Comparison of ENCODE assay signal across 9 cellular contexts in the genomic region with DNA sequence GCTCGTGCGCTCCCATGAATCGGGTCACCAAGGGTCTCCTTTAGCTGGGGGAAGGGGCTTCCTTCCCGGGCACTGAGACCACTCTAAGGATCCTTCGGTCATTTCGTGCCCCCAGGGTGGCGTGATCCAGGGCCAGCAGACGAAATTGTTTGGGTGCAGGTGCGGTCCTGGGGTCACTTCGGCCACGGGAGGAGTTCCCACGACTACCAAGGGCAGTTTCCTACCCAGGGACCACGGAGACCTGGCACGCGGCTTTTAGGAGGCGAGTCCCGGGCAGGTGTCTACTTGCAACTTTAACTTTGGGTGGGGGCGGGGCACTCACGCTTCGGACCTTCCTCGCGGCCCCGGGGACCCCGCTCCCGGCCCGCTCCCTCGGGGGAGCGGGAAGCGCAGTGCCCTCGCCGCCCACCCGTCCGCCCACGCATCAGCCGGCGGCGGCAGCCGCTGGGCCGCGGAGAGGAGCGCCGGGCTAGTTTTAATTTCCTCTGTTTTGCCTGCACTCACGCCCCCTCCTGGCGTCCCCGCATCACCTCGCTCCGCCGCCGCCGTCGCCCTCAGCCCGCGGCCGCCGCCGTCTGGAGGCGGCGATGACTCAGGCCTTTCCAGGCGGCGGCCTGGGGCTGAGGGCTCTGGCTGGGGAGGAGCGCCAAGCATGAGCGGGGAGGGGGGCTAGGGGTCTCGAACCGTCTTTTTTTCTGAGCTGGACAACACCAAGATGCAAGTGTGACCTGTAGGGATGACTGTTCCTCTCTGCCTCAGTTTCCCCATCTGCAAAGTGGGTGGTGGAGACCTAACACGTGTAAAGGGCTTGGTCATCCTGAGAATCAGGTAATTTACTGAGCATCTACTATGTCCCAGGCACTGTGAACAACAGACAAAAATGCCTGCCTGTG. TPM values are rescaled to one million over a fixed set of nuclear protein-coding genes. Genes with fewer than 3 reads are reported as not detected.
DNase-seq lines count a peak whose midpoint lies in the region; ATAC-seq, FAIRE-seq and TF ChIP-seq lines count a peak whose summit lies in the region.
"Had no signal": no experiment of that assay in that cellular context is flagged by ENCODE, and none has a peak within 500 bp of the region (broad histone marks: within the 10 kb centered on the region; RNA-seq: fewer than 3 reads in every experiment).

No MANE protein-coding gene starts in this region.

- H3K27me3 Mint-ChIP-seq in naive thymus-derived CD4-positive, alpha-beta T cell, result peaks cover 22 to 33% (median 27%) of the 10 kb centered on the region in 5 donors

- H3K4me1 ChIP-seq in esophagus (ENCODE audit: control insufficient read depth in 2 of 2, insufficient read depth in 2 of 2, low read length in 1 of 2), result peaks cover 3 to 6% of the 10 kb centered on the region in 2 donors
- peaks cover 3 to 5% of the 10 kb centered on the region in 2 donors for H3K4me1 ChIP-seq in naive thymus-derived CD4-positive, alpha-beta T cell (ENCODE audit: control insufficient read depth in 2 of 2, insufficient read depth in 2 of 2, low read length in 2 of 2)

- peak overlapping the region; percentile 29 to 50 for H3K4me3 ChIP-seq in esophagus (ENCODE audit: low read depth in 1 of 2, low read length in 2 of 2)
- peak overlapping the region; percentile 64 for H3K4me3 ChIP-seq in naive thymus-derived CD4-positive, alpha-beta T cell (ENCODE audit: low read length)

- CTCF ChIA-PET in naive thymus-derived CD4-positive, alpha-beta T cell (lab: Charles Lee), result interaction anchor here (0.7 to 2.1 kb wide), 3 partner anchors 67 to 80 kb away, joined by 3 to 12 read pairs (median 5); partner anchors contain the start of gene PIN1

- no peak overlapping the region for H3K27ac ChIP-seq in esophagus (ENCODE audit: low read depth in 2 of 2, low read length in 1 of 2)
- no peak overlapping the region for H3K27ac ChIP-seq in naive thymus-derived CD4-positive, alpha-beta T cell (ENCODE audit: low read depth, low read length)

- H3K36me3 Mint-ChIP-seq in naive thymus-derived CD4-positive, alpha-beta T cell, result no peaks in the 10 kb centered on the region

- H3K9me3 ChIP-seq in esophagus (ENCODE audit: control insufficient read depth in 2 of 2, insufficient read depth in 1 of 2, low read depth in 1 of 2, low read length in 1 of 2), result no peaks in the 10 kb centered on the region
- H3K9me3 ChIP-seq in naive thymus-derived CD4-positive, alpha-beta T cell (ENCODE audit: control insufficient read depth in 2 of 3, low read length in 3 of 3), result no peaks in the 10 kb centered on the region

- peak; percentile 81 for TF ChIP-seq CTCF in D721Med (IDR thresholded peaks at IDR 0.05; ENCODE audit: insufficient read depth, missing control alignments)

- H3K27ac Mint-ChIP-seq in naive thymus-derived CD4-positive, alpha-beta T cell, result no peak overlapping the region

- POLR2A ChIA-PET in naive thymus-derived CD4-positive, alpha-beta T cell (lab: Charles Lee), result interaction anchor here (0.6 to 1.2 kb wide), 4 partner anchors 53 to 99 kb away, joined by 3 to 4 read pairs (median 3); no protein-coding TSS in a partner anchor

- H3K4me1 Mint-ChIP-seq in naive thymus-derived CD4-positive, alpha-beta T cell, result peaks cover 6 to 12% (median 9%) of the 10 kb centered on the region in 7 donors

- peak; percentile 59 for ATAC-seq in HG03439 (IDR thresholded peaks at IDR 0.05; ENCODE audit: unreplicated experiment)
- ATAC-seq in naive thymus-derived CD4-positive, alpha-beta T cell, result peak; percentile 95
- ATAC-seq in GM21515 (IDR thresholded peaks at IDR 0.05; ENCODE audit: unreplicated experiment), result no peak

- H3K36me3 ChIP-seq in esophagus (ENCODE audit: control insufficient read depth in 2 of 2, insufficient read depth in 2 of 2, low read length in 1 of 2), result no peaks in the 10 kb centered on the region
- H3K36me3 ChIP-seq in naive thymus-derived CD4-positive, alpha-beta T cell (ENCODE audit: control insufficient read depth in 2 of 3, insufficient read depth in 3 of 3, low read length in 3 of 3), result no peaks in the 10 kb centered on the region

- intact Hi-C loops in naive thymus-derived CD4-positive, alpha-beta T cell (cut with micrococcal nuclease), result loop anchor here (1.0 to 5.0 kb wide), 10 partner anchors 47 to 778 kb away; partner anchors contain the start of genes PIN1 (in 2 of the 2) and ZNF121 (in 1 of the 2)

- H3K27me3 ChIP-seq in esophagus (ENCODE audit: control insufficient read depth in 1 of 2, insufficient read depth in 2 of 2, low read length in 2 of 2), result peaks cover 0 to 4% of the 10 kb centered on the region in 2 donors
- peaks cover 0 to 13% of the 10 kb centered on the region in 2 donors for H3K27me3 ChIP-seq in naive thymus-derived CD4-positive, alpha-beta T cell (ENCODE audit: control insufficient read depth in 2 of 2, insufficient read depth in 2 of 2, low read length in 2 of 2)

- peak; percentile 87 for DNase-seq in D721Med (ENCODE audit: insufficient read length, low spot score)
- peak; percentile 97 for DNase-seq in OCI-M1 (lab: John Stamatoyannopoulos, UW)
- DNase-seq in activated T-cell treated with anti-CD3 and anti-CD28 coated beads for 4 hours, result peak; percentile 76
- peak; percentile 59 to 83 (median 72) for DNase-seq in naive thymus-derived CD4-positive, alpha-beta T cell
- peak; percentile 68 to 71 for DNase-seq in stimulated activated CD8-positive, alpha-beta memory T cell treated with anti-CD3 and anti-CD28 coated beads, Interleukin-7, amount 100 ng/mL, for 48 hours (ENCODE audit: extremely low read depth in 1 of 2, low read depth in 1 of 2)

- H3K4me3 Mint-ChIP-seq in naive thymus-derived CD4-positive, alpha-beta T cell, result peak overlapping the region; percentile 66 to 86 (median 72)

- 1% methylated on average over 49 to 65 of the region's 65 CpGs for WGBS in esophagus, 2 donors

- FAIRE-seq in D721Med (lab: Jason Lieb, UNC), result no peak
- FAIRE-seq: endometrium had no signal

- H3K9me3 Mint-ChIP-seq in naive thymus-derived CD4-positive, alpha-beta T cell, result no peaks in the 10 kb centered on the region

RNA-seq across cellular contexts. Expression of gene OLFM2, which starts 21.8 kb away (rescaled TPM):
- 1 to 10 TPM; 4.8 to 5.7 TPM for polyA plus RNA-seq in esophagus
- total RNA-seq in naive thymus-derived CD4-positive, alpha-beta T cell, result 10 to 100 TPM in 3 of 5 experiments, 1 to 10 TPM in 2; 6.2 to 19.4 (median 14.9) TPM
- polyA plus RNA-seq in naive thymus-derived CD4-positive, alpha-beta T cell, result 10 to 100 TPM in 1 of 2 donors, 1 to 10 TPM in 1; 9.2 to 15.9 TPM
